Comparison of ENCODE assay signal across 16 cellular contexts in the genomic region with DNA sequence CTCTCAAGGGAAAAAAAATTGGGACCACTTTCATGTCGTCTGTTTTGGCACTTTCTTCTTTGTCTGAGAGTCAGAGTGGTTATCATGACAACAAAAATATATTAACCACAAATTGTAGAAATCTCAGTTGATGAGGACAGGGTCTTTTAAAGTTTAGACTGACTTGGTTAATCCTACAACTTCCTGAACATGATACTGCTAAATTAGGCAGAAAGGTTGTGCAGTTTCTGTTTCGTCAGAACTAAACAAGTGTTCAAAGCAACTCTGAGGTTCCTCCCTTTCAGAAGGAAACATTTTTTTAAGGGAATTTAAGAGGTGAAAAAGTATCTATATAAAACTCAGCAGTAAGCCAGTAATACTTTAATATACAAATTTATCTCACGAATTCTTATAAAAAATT. TPM values are rescaled to one million over a fixed set of nuclear protein-coding genes. Genes with fewer than 3 reads are reported as not detected.
DNase-seq lines count a peak whose midpoint lies in the region; ATAC-seq, FAIRE-seq and TF ChIP-seq lines count a peak whose summit lies in the region.
"Had no signal": no experiment of that assay in that cellular context is flagged by ENCODE, and none has a peak within 500 bp of the region (broad histone marks: within the 10 kb centered on the region; RNA-seq: fewer than 3 reads in every experiment).

No MANE protein-coding gene starts in this region.

- peaks cover 94% of the 10 kb centered on the region for H3K36me3 Mint-ChIP-seq in Caco-2 (ENCODE audit: insufficient read depth, unreplicated experiment)

- H4K20me1 ChIP-seq in keratinocyte (ENCODE audit: control insufficient read depth, extremely low read depth, insufficient read depth, low read length), result no peaks in the 10 kb centered on the region

- H3K27ac Mint-ChIP-seq in Caco-2 (ENCODE audit: unreplicated experiment), result peak overlapping the region; percentile 88

- peak overlapping the region; percentile 29 for H3K4me3 Mint-ChIP-seq in Caco-2 (ENCODE audit: unreplicated experiment)

- no peaks in the 10 kb centered on the region for H3K27me3 Mint-ChIP-seq in Caco-2 (ENCODE audit: insufficient read depth, unreplicated experiment)

- peak overlapping the region; percentile 19 for H3K9ac ChIP-seq in keratinocyte (ENCODE audit: control insufficient read depth, extremely low read depth, insufficient read depth, low read length)

- H3K9me3 Mint-ChIP-seq in Caco-2 (ENCODE audit: unreplicated experiment), result no peaks in the 10 kb centered on the region

- H3K4me1 Mint-ChIP-seq in Caco-2 (ENCODE audit: low read depth, unreplicated experiment), result peaks cover 56% of the 10 kb centered on the region

- no peaks in the 10 kb centered on the region for H3K9me1 ChIP-seq in keratinocyte (ENCODE audit: control insufficient read depth, extremely low read depth, insufficient read depth, low read length)

- BruUV-seq in Caco-2 (replicated peaks; lab: Mats Ljungman, UMichigan), result no TSS peak

- H3K36me3 ChIP-seq in Caco-2 (ENCODE audit: control insufficient read depth, insufficient read depth, low read length) (peaks cover 7% of the 10 kb centered on the region), keratinocyte (ENCODE audit: control insufficient read depth in 2 of 2, extremely low read depth in 1 of 2, insufficient read depth in 2 of 2, low read length in 2 of 2) (peaks cover 11 to 28% of the 10 kb centered on the region in 2 experiments), gastroesophageal sphincter (peaks cover 0 to 6% of the 10 kb centered on the region in 2 donors)
- H3K36me3 ChIP-seq: WERI-Rb-1 had no signal

- WGBS in gastroesophageal sphincter (ENCODE audit: low coverage in 1 of 2), 2 donors, result 51 to 79% methylated on average over 3 of the region's 3 CpGs

- dilution Hi-C loops in keratinocyte (cut with MboI; ENCODE audit: extremely low pct_ligation_motif_present, low sequenced_read_pairs), result no loop called here

- ATAC-seq in GM21576 (IDR thresholded peaks at IDR 0.05; ENCODE audit: unreplicated experiment) (peak; percentile 55), gastroesophageal sphincter (no peak)

- CTCF ChIA-PET in Caco-2 (lab: Charles Lee), result no interaction called here

- H3K4me3 ChIP-seq in Caco-2 (ENCODE audit: low read depth, low read length) (no peak overlapping the region), keratinocyte (ENCODE audit: control insufficient read depth in 2 of 3, extremely low read depth in 1 of 3, insufficient read depth in 2 of 3, low read depth in 1 of 3, low read length in 3 of 3) (no peak overlapping the region), gastroesophageal sphincter (no peak overlapping the region)
- H3K4me3 ChIP-seq: skin epidermis had no signal

- no peaks in the 10 kb centered on the region for H3K9me3 ChIP-seq in Caco-2
- H3K9me3 ChIP-seq in keratinocyte (ENCODE audit: control insufficient read depth, low read depth, low read length), result no peaks in the 10 kb centered on the region
- no peaks in the 10 kb centered on the region for H3K9me3 ChIP-seq in gastroesophageal sphincter

- DNase-seq in Caco-2, result no peak
- DNase-seq in LHCN-M2 (ENCODE audit: low read depth), result peak; percentile 18
- DNase-seq in keratinocyte (ENCODE audit: low read depth, low spot score), result no peak
- DNase-seq in anterior cingulate cortex (lab: John Stamatoyannopoulos, UW), result no peak
- no peak for DNase-seq in glomerular visceral epithelial cell (ENCODE audit: extremely low spot score)
- no peak for DNase-seq in GM12891 (ENCODE audit: insufficient read length, low spot score)
- DNase-seq: activated gamma-delta T cell treated with Interleukin-2 at 50 U/mL for 16 hours, AML-193, dermis blood vessel endothelial cell, WERI-Rb-1 had no signal

- no peak for TF ChIP-seq POLR2A in gastroesophageal sphincter (IDR thresholded peaks at IDR 0.05)
- no peak for TF ChIP-seq POLR2A in GM12891 (IDR thresholded peaks at IDR 0.05; ENCODE audit: low read depth, low read length)

- intact Hi-C loops in Caco-2 (cut with micrococcal nuclease; ENCODE audit: unreplicated experiment), result loop anchor here (10.0 kb wide), 1 partner anchor 471 kb away; no protein-coding TSS in a partner anchor

- H3K27ac ChIP-seq in keratinocyte (ENCODE audit: control insufficient read depth, insufficient read depth, low read length) (peak overlapping the region; percentile 59), gastroesophageal sphincter (no peak overlapping the region)
- H3K27ac ChIP-seq: WERI-Rb-1 had no signal

- peak overlapping the region; percentile 34 for H3K4me2 ChIP-seq in keratinocyte (ENCODE audit: control insufficient read depth, extremely low read depth, insufficient read depth, low read depth, low read length)

- no peak for TF ChIP-seq EP300 in gastroesophageal sphincter (IDR thresholded peaks at IDR 0.05)

- H3K4me1 ChIP-seq in Caco-2 (peaks cover 73% of the 10 kb centered on the region), keratinocyte (ENCODE audit: control insufficient read depth, extremely low read depth, insufficient read depth, low read length) (peaks cover 32% of the 10 kb centered on the region), gastroesophageal sphincter (no peaks in the 10 kb centered on the region)

- FAIRE-seq in keratinocyte (lab: Jason Lieb, UNC) (peak; percentile 65), GM12891 (lab: Jason Lieb, UNC) (no peak)
- FAIRE-seq: H54, HTR-8/SVneo, RCC 7860 had no signal

- H3K79me2 ChIP-seq in keratinocyte (ENCODE audit: control insufficient read depth, insufficient read depth, low read length), result peaks cover 62% of the 10 kb centered on the region

- H2AFZ ChIP-seq in keratinocyte (ENCODE audit: control insufficient read depth, low read length), result no peak overlapping the region

- H3K27me3 ChIP-seq in Caco-2 (replicated peaks; ENCODE audit: control insufficient read depth, insufficient read depth, low read length), result no peaks in the 10 kb centered on the region
- H3K27me3 ChIP-seq in keratinocyte (ENCODE audit: control insufficient read depth, extremely low read depth, insufficient read depth, low read length), result no peaks in the 10 kb centered on the region
- H3K27me3 ChIP-seq in gastroesophageal sphincter, result no peaks in the 10 kb centered on the region

- POLR2A ChIA-PET in Caco-2 (lab: Charles Lee), result no interaction called here

- TF ChIP-seq CTCF in Caco-2 (IDR thresholded peaks at IDR 0.05; ENCODE audit: insufficient read depth in 1 of 2, low read depth in 1 of 2, low read length in 1 of 2, severe bottlenecking in 1 of 2, unreplicated experiment in 1 of 2) (no peak), keratinocyte (optimal IDR thresholded peaks at IDR 0.05 in 1 of 3, IDR thresholded peaks at IDR 0.05 in 1 of 3, conservative IDR thresholded peaks at IDR 0.05 in 1 of 3; ENCODE audit: extremely low read depth in 1 of 3, insufficient read depth in 2 of 3, low read length in 3 of 3) (no peak), gastroesophageal sphincter (IDR thresholded peaks at IDR 0.05) (no peak)

TF ChIP-seq in GM12891, 5 proteins besides CTCF, POLR2A, EP300 and RAD21:
- TF ChIP-seq POLR2AphosphoS5 (IDR thresholded peaks at IDR 0.05; ENCODE audit: low read depth, low read length) (no peak), POU2F2 (IDR thresholded peaks at IDR 0.05; ENCODE audit: low read depth, low read length) (no peak), PAX5 (IDR thresholded peaks at IDR 0.05; ENCODE audit: insufficient read depth, low read length, severe bottlenecking) (no peak), TAF1 (IDR thresholded peaks at IDR 0.05; ENCODE audit: low read depth, low read length) (no peak), SPI1 (IDR thresholded peaks at IDR 0.05; ENCODE audit: low read depth, low read length) (no peak)

RNA-seq across cellular contexts. Expression of a gene that starts 15.3 kb away (rescaled TPM):
- total RNA-seq in Caco-2 (2022) (80.1 and 103 TPM in 2 replicates), LHCN-M2 (2014; rRNA removed) (9.7 and 18.6 TPM in 2 replicates), gastroesophageal sphincter (10 to 100 TPM in 1 of 4 donors, 1 to 10 TPM in 3; 2.5 to 22.7 (median 4.9) TPM)
- 23.6 TPM for polyA plus RNA-seq in LHCN-M2 (2012)
- 144 to 175 TPM (median 162 TPM) in 3 replicates for polyA plus RNA-seq in keratinocyte
- 58.1 TPM for polyA plus RNA-seq in keratinocyte (2011; ENCODE audit: low read depth)
- 85.1 and 128 TPM in 2 replicates for polyA plus RNA-seq in keratinocyte (2011; cell fraction: cytosol; rRNA removed)
- polyA plus RNA-seq in keratinocyte (2011; cell fraction: nucleus; rRNA removed), result 225 and 256 TPM in 2 replicates
- polyA plus RNA-seq in keratinocyte (2012; ENCODE audit: low replicate concordance), result 63.4 and 116 TPM in 2 replicates
- polyA minus RNA-seq in keratinocyte, result 175 to 368 TPM (median 282 TPM) in 3 replicates
- 100 TPM for polyA minus RNA-seq in keratinocyte (2011; cell fraction: cytosol; rRNA and poly(A)+ RNA removed)
- 146 and 228 TPM in 2 replicates for polyA minus RNA-seq in keratinocyte (2011; cell fraction: nucleus; rRNA and poly(A)+ RNA removed)
- 1.4 TPM for polyA plus RNA-seq in GM12891 (2012; ENCODE audit: low read depth, missing spikeins)
